21 cellular contexts compared by ENCODE assay signal in the genomic region with DNA sequence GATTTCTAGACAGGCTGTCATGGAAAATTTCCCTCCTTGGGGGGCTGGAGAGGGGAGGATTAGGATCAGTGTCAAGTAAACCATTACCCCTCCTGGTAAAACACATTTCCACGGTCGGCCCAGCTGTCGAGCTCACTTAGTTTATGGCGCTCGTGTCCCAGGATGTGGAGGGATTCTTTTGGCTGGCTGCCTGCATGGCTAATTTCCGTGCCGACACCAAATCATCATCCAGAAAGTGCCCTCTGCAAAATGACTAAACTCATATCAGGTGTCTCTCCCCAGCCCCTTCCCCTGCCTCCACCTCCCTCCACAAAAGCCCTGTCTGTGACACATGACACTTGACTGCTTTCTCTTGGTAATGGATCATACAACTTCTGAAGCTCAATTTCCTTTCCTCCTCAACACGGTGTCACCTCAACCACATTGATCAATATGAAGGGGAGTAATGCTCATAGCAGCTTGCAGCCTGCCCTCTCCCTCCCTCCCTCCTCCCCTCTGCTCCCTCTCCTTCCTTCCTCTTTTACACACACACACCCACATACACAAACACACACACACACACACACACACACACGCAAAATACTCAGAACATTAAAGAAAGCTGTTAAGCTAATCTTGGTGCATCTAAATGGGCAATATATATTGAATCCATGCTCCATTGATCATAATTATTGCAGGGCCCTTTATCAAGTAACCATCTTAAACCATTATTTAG.
DNase-seq lines count a peak whose midpoint lies in the region; ATAC-seq and TF ChIP-seq lines count a peak whose summit lies in the region.
"Had no signal": no experiment of that assay in that cellular context is flagged by ENCODE, and none has a peak within 500 bp of the region (broad histone marks: within the 10 kb centered on the region; RNA-seq: fewer than 3 reads in every experiment).

No MANE protein-coding gene starts in this region.

- peak; percentile 38 for DNase-seq in Daoy (ENCODE audit: low read depth)
- DNase-seq in Kasumi-1 (lab: John Stamatoyannopoulos, UW), result peak; percentile 49 to 66
- peak; percentile 71 to 77 for DNase-seq in NCI-H524 (lab: John Stamatoyannopoulos, UW)
- DNase-seq in fibroblast of mammary gland (ENCODE audit: low read depth), result peak; percentile 20
- DNase-seq in hypothalamus (lab: John Stamatoyannopoulos, UW), result no peak
- DNase-seq in activated naive CD8-positive, alpha-beta T cell treated with anti-CD3 and anti-CD28 coated beads for 36 hours, result no peak
- no peak for DNase-seq in epidermal melanocyte (ENCODE audit: insufficient read length, low spot score)
- DNase-seq: activated CD4-positive, alpha-beta T cell treated with anti-CD3 and anti-CD28 coated beads for 1 hour; activated naive CD4-positive, alpha-beta T cell treated with anti-CD3 and anti-CD28 coated beads for 36 hours; activated T-cell treated with anti-CD3 and anti-CD28 coated beads, Interleukin-2, amount 50 U/mL, for 4 hours; amygdala; COR-L47; left ventricle myocardium superior; NCI-H2029; NCI-H510A; right lobe of liver; stimulated activated naive CD8-positive, alpha-beta T cell treated with anti-CD3 and anti-CD28 coated beads, Interleukin-15, amount 100 ng/mL, for 72 hours had no signal

- H3K9me3 Mint-ChIP-seq in activated naive CD8-positive, alpha-beta T cell treated with anti-CD3 and anti-CD28 coated beads for 36 hours, result no peaks in the 10 kb centered on the region
- H3K9me3 Mint-ChIP-seq: activated naive CD4-positive, alpha-beta T cell treated with anti-CD3 and anti-CD28 coated beads for 36 hours; activated T-cell treated with anti-CD3 and anti-CD28 coated beads, Interleukin-2, amount 50 U/mL, for 4 hours; natural killer cell treated with Interleukin-12 subunit alpha and Interleukin-12 subunit beta and Interleukin-15 and Interleukin-18, amount 100 ng/mL, for 72 hours; stimulated activated naive CD8-positive, alpha-beta T cell treated with anti-CD3 and anti-CD28 coated beads, Interleukin-15, amount 100 ng/mL, for 72 hours had no signal

- TF ChIP-seq CTCF in fibroblast of mammary gland (conservative IDR thresholded peaks at IDR 0.05; ENCODE audit: control insufficient read depth, insufficient read depth, low read depth, low read length), result no peak

- no peaks in the 10 kb centered on the region for H3K36me3 Mint-ChIP-seq in activated naive CD8-positive, alpha-beta T cell treated with anti-CD3 and anti-CD28 coated beads for 36 hours
- H3K36me3 Mint-ChIP-seq: natural killer cell treated with Interleukin-12 subunit alpha and Interleukin-12 subunit beta and Interleukin-15 and Interleukin-18, amount 100 ng/mL, for 72 hours had no signal

- no peak overlapping the region for H3K4me3 Mint-ChIP-seq in activated naive CD8-positive, alpha-beta T cell treated with anti-CD3 and anti-CD28 coated beads for 36 hours
- H3K4me3 Mint-ChIP-seq: activated naive CD4-positive, alpha-beta T cell treated with anti-CD3 and anti-CD28 coated beads for 36 hours; activated T-cell treated with anti-CD3 and anti-CD28 coated beads, Interleukin-2, amount 50 U/mL, for 4 hours; natural killer cell treated with Interleukin-12 subunit alpha and Interleukin-12 subunit beta and Interleukin-15 and Interleukin-18, amount 100 ng/mL, for 72 hours; stimulated activated naive CD8-positive, alpha-beta T cell treated with anti-CD3 and anti-CD28 coated beads, Interleukin-15, amount 100 ng/mL, for 72 hours had no signal

- no peak for ATAC-seq in GM18520 (IDR thresholded peaks at IDR 0.05; ENCODE audit: unreplicated experiment)
- ATAC-seq: activated T-cell treated with anti-CD3 and anti-CD28 coated beads, Interleukin-2, amount 50 U/mL, for 4 hours; left ventricle myocardium superior; natural killer cell treated with Interleukin-12 subunit alpha and Interleukin-12 subunit beta and Interleukin-15 and Interleukin-18, amount 100 ng/mL, for 72 hours; right lobe of liver; Right ventricle myocardium inferior; stimulated activated naive CD8-positive, alpha-beta T cell treated with anti-CD3 and anti-CD28 coated beads, Interleukin-15, amount 100 ng/mL, for 72 hours had no signal

- no peak overlapping the region for H3K27ac Mint-ChIP-seq in activated naive CD8-positive, alpha-beta T cell treated with anti-CD3 and anti-CD28 coated beads for 36 hours
- H3K27ac Mint-ChIP-seq: activated naive CD4-positive, alpha-beta T cell treated with anti-CD3 and anti-CD28 coated beads for 36 hours; natural killer cell treated with Interleukin-12 subunit alpha and Interleukin-12 subunit beta and Interleukin-15 and Interleukin-18, amount 100 ng/mL, for 72 hours; stimulated activated naive CD8-positive, alpha-beta T cell treated with anti-CD3 and anti-CD28 coated beads, Interleukin-15, amount 100 ng/mL, for 72 hours had no signal

- peaks cover 16% of the 10 kb centered on the region for H3K27me3 Mint-ChIP-seq in activated naive CD8-positive, alpha-beta T cell treated with anti-CD3 and anti-CD28 coated beads for 36 hours

- no peak overlapping the region for H3K4me3 ChIP-seq in fibroblast of mammary gland (ENCODE audit: control insufficient read depth, low read depth, low read length)
- H3K4me3 ChIP-seq: right lobe of liver, tibial nerve had no signal

- no peaks in the 10 kb centered on the region for H3K4me1 Mint-ChIP-seq in activated naive CD8-positive, alpha-beta T cell treated with anti-CD3 and anti-CD28 coated beads for 36 hours
- H3K4me1 Mint-ChIP-seq: stimulated activated naive CD8-positive, alpha-beta T cell treated with anti-CD3 and anti-CD28 coated beads, Interleukin-15, amount 100 ng/mL, for 72 hours had no signal

Comparison
In these comparisons a context has a peak if more than half of its experiments do, and no peak if none do; other contexts are left out.
1. DNase-seq: peak in Daoy (single experiment), Kasumi-1 (2 of 2), NCI-H524 (2 of 2) and fibroblast of mammary gland (single experiment); none in hypothalamus (0 of 51), activated naive CD8-positive, alpha-beta T cell treated with anti-CD3 and anti-CD28 coated beads for 36 hours (single experiment) and epidermal melanocyte (single experiment).